Comparison of ENCODE assay signal across 1 cellular context in genomic region chr22:39959640-39960447, GRCh38.
TF ChIP-seq lines count a peak whose summit lies in the region.

TSS of gene TMA7B (plus strand) at chr22:39960397. CDS start at chr22:39964375, 3,978 bp downstream.

TF ChIP-seq in K562, 482 proteins besides CTCF, POLR2A, EP300 and RAD21 (continued from another document and continues in another):
- peak in 1 of 2 experiments; percentile 60; a peak in 1 of 4 replicates for TF ChIP-seq ZNF639 (CRISPR knock-in tag; conservative IDR thresholded peaks at IDR 0.05 in 1 of 2, IDR thresholded peaks at IDR 0.05 in 1 of 2)
- TF ChIP-seq MAZ (CRISPR knock-in tag; conservative IDR thresholded peaks at IDR 0.05 in 1 of 2, IDR thresholded peaks at IDR 0.05 in 1 of 2): peak in 1 of 2 experiments; percentile 27; a peak in 1 of 4 replicates
- TF ChIP-seq ZNF395 (CRISPR knock-in tag; IDR thresholded peaks at IDR 0.05): peak; percentile 68; the same call in 1 of the 2 replicates
- TF ChIP-seq SP1 (CRISPR knock-in tag; IDR thresholded peaks at IDR 0.05): 0 out of 2 replicates have a peak, but pooled peaks have one; percentile 3
- no peak for TF ChIP-seq ZNF184 (CRISPR knock-in tag; IDR thresholded peaks at IDR 0.05)
- peak; percentile 70; the same call in 1 of the 2 replicates for TF ChIP-seq BACH1 (tag; IDR thresholded peaks at IDR 0.05)
- TF ChIP-seq TEAD4 (IDR thresholded peaks at IDR 0.05; ENCODE audit: low read length): 0 out of 2 replicates have a peak, but pooled peaks have one; percentile 16
- TF ChIP-seq TEAD4 (CRISPR knock-in tag; IDR thresholded peaks at IDR 0.05; ENCODE audit: borderline replicate concordance): no peak
- peak; percentile 57 for TF ChIP-seq ATF3 (IDR thresholded peaks at IDR 0.05)
- no peak for TF ChIP-seq ATF3 (CRISPR knock-in tag; conservative IDR thresholded peaks at IDR 0.05)
- peak; percentile 21; the same call in 1 of the 2 replicates for TF ChIP-seq CTBP1 (IDR thresholded peaks at IDR 0.05; ENCODE audit: borderline replicate concordance)
- TF ChIP-seq EGR1 (conservative IDR thresholded peaks at IDR 0.05): peak; percentile 30; the same call in 1 of the 2 replicates
- TF ChIP-seq VEZF1 (CRISPR knock-in tag; IDR thresholded peaks at IDR 0.05): peak; percentile 39
- peak; percentile 84 for TF ChIP-seq L3MBTL2 (IDR thresholded peaks at IDR 0.05)
- no peak for TF ChIP-seq MEF2A (IDR thresholded peaks at IDR 0.05; ENCODE audit: control insufficient read depth, low read depth, low read length)
- TF ChIP-seq STAG1 (CRISPR knock-in tag; IDR thresholded peaks at IDR 0.05; ENCODE audit: borderline replicate concordance): no peak
- TF ChIP-seq CXXC5 (CRISPR knock-in tag; IDR thresholded peaks at IDR 0.05): peak; percentile 55
- 0 out of 2 replicates have a peak, but pooled peaks have one; percentile 26 for TF ChIP-seq ZBTB9 (CRISPR knock-in tag; IDR thresholded peaks at IDR 0.05)
- 0 out of 2 replicates have a peak, but pooled peaks have one; percentile 9 for TF ChIP-seq ZNF76 (CRISPR knock-in tag; IDR thresholded peaks at IDR 0.05; ENCODE audit: borderline replicate concordance)
- peak; percentile 54; the same call in 1 of the 2 replicates for TF ChIP-seq ETV5 (CRISPR knock-in tag; IDR thresholded peaks at IDR 0.05; ENCODE audit: low read depth)
- no peak for TF ChIP-seq TOE1 (IDR thresholded peaks at IDR 0.05; ENCODE audit: borderline replicate concordance)
- no peak for TF ChIP-seq TOE1 (CRISPR knock-in tag; IDR thresholded peaks at IDR 0.05; ENCODE audit: borderline replicate concordance, low read depth)
- TF ChIP-seq SPI1 (IDR thresholded peaks at IDR 0.05; ENCODE audit: borderline replicate concordance, low read depth, low read length): no peak
- TF ChIP-seq TCF3 (CRISPR knock-in tag; IDR thresholded peaks at IDR 0.05): peak; percentile 39; the same call in 1 of the 2 replicates
- no peak for TF ChIP-seq TGIF2 (CRISPR knock-in tag; IDR thresholded peaks at IDR 0.05)
- TF ChIP-seq ETV1 (tag; conservative IDR thresholded peaks at IDR 0.05; ENCODE audit: low read depth): peak; percentile 41; the same call in 1 of the 2 replicates
- TF ChIP-seq SMAD4 (CRISPR knock-in tag; conservative IDR thresholded peaks at IDR 0.05): peak; percentile 33; the same call in 1 of the 2 replicates
- no peak for TF ChIP-seq C11orf30 (IDR thresholded peaks at IDR 0.05; ENCODE audit: low read depth)
- peak; percentile 64; the same call in 1 of the 2 replicates for TF ChIP-seq ZNF175 (CRISPR knock-in tag; IDR thresholded peaks at IDR 0.05; ENCODE audit: low read depth)
- TF ChIP-seq PRDM10 (IDR thresholded peaks at IDR 0.05; ENCODE audit: partially characterized antibody): no peak
- TF ChIP-seq MGA (IDR thresholded peaks at IDR 0.05): peak; percentile 67
- TF ChIP-seq CBFA2T2 (conservative IDR thresholded peaks at IDR 0.05): peak; percentile 21; the same call in 1 of the 2 replicates
- 0 out of 2 replicates have a peak, but pooled peaks have one; percentile 30 for TF ChIP-seq GABPA (tag; conservative IDR thresholded peaks at IDR 0.05; ENCODE audit: low read depth)
- peak in 1 of 3 experiments; percentile 71 for TF ChIP-seq YY1 (IDR thresholded peaks at IDR 0.05; ENCODE audit: borderline replicate concordance in 1 of 3, control insufficient read depth in 1 of 3, extremely low read depth in 1 of 3, insufficient read depth in 3 of 3, insufficient read length in 1 of 3, insufficient replicate concordance in 2 of 3, low read depth in 1 of 3, low read length in 2 of 3)
- no peak for TF ChIP-seq ZSCAN32 (CRISPR knock-in tag; IDR thresholded peaks at IDR 0.05)
- peak; percentile 76 for TF ChIP-seq FOSL1 (tag; conservative IDR thresholded peaks at IDR 0.05)
- 0 out of 2 replicates have a peak, but pooled peaks have one; percentile 31 for TF ChIP-seq SUPT5H (IDR thresholded peaks at IDR 0.05)
- TF ChIP-seq ZNF766 (CRISPR knock-in tag; conservative IDR thresholded peaks at IDR 0.05): peak; percentile 55; the same call in 1 of the 2 replicates
